ENCODE assay signal across 1 cellular context in the genomic region with DNA sequence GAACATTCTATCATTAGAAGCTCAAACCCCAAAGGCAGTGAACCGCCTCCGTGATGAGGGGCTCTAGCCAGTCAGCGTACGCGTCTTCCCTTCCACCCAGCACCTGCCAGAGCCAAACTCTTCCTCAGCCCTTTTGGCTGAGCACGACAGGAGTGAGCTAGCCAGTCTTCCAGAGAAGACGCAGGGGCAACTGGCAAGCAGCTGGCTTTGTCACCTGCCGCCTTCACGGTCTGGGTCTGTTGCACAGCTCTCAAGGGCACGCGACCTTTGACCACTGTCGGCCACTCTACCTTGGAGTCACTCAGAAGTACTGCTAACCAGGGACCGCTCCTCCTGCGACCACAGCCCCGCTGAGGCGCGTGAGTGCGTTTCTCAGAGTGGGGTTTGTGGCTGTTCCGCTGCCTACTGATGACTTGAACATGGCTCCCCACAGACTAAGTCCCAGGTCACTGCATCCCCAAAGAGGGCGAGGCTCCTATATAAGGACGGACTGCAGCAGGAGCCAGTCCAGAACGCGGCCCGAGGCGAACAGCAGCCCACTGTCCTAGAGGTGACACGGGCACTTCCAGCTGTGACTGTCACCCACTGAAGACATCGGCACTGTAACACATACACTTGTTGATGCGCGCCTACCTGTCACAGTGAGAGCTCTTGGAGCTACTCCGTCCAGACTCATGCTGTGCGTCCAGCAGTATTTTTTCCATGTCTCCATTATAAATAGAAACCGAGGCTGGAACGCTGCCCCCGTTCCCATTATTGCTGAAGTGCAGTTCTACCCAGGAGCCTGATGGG.
TF ChIP-seq lines count a peak whose summit lies in the region.

No MANE protein-coding gene starts in this region.

TF ChIP-seq in GM12878, 131 proteins besides CTCF, POLR2A, EP300 and RAD21 (continued from another document):
- TF ChIP-seq, protein P1, sequence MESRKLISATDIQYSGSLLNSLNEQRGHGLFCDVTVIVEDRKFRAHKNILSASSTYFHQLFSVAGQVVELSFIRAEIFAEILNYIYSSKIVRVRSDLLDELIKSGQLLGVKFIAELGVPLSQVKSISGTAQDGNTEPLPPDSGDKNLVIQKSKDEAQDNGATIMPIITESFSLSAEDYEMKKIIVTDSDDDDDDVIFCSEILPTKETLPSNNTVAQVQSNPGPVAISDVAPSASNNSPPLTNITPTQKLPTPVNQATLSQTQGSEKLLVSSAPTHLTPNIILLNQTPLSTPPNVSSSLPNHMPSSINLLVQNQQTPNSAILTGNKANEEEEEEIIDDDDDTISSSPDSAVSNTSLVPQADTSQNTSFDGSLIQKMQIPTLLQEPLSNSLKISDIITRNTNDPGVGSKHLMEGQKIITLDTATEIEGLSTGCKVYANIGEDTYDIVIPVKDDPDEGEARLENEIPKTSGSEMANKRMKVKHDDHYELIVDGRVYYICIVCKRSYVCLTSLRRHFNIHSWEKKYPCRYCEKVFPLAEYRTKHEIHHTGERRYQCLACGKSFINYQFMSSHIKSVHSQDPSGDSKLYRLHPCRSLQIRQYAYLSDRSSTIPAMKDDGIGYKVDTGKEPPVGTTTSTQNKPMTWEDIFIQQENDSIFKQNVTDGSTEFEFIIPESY (IDR thresholded peaks at IDR 0.05), result peak; percentile 83
- TF ChIP-seq NFXL1 (IDR thresholded peaks at IDR 0.05; ENCODE audit: borderline replicate concordance), result no peak
